Comparison of ENCODE assay signal across 8 cellular contexts in genomic region chr4:72295966-72296557, GRCh38.
DNase-seq lines count a peak whose midpoint lies in the region; ATAC-seq and TF ChIP-seq lines count a peak whose summit lies in the region.

No MANE protein-coding gene starts in this region.

- H3K9me3 ChIP-seq in RWPE2 (ENCODE audit: severe bottlenecking) (no peaks in the 10 kb centered on the region), parathyroid adenoma (ENCODE audit: control insufficient read depth, low read length) (no peaks in the 10 kb centered on the region)

- ATAC-seq in GM18873 (IDR thresholded peaks at IDR 0.05; ENCODE audit: low FRiP score, unreplicated experiment) (peak; percentile 57), HG03432 (IDR thresholded peaks at IDR 0.05; ENCODE audit: unreplicated experiment) (peak; percentile 91), RWPE2 (ENCODE audit: low read depth) (peak; percentile 78; the same call in 2 of the 3 replicates)

- H3K9ac ChIP-seq in parathyroid adenoma = no peak overlapping the region

- H3K4me2 ChIP-seq in parathyroid adenoma (ENCODE audit: low read length) = no peak overlapping the region

- H3K4me3 ChIP-seq in BJ (ENCODE audit: low read depth, low read length) (no peak overlapping the region), RWPE2 (ENCODE audit: severe bottlenecking) (no peak overlapping the region), parathyroid adenoma (ENCODE audit: low read depth, low read length) (no peak overlapping the region)

- H3K36me3 ChIP-seq in BJ (ENCODE audit: control insufficient read depth, insufficient read depth, low read length) (no peaks in the 10 kb centered on the region), RWPE2 (ENCODE audit: low read depth) (no peaks in the 10 kb centered on the region), parathyroid adenoma (ENCODE audit: control insufficient read depth, insufficient read depth, low read length) (no peaks in the 10 kb centered on the region)

- H3K4me1 ChIP-seq in RWPE2 (ENCODE audit: insufficient read depth, poor library complexity, severe bottlenecking) (no peaks in the 10 kb centered on the region), parathyroid adenoma (no peaks in the 10 kb centered on the region)

- H3K27ac ChIP-seq in RWPE2 (ENCODE audit: poor library complexity, severe bottlenecking) (no peak overlapping the region), parathyroid adenoma (no peak overlapping the region), substantia nigra (ENCODE audit: low read depth, low read length, poor library complexity, severe bottlenecking) (no peak overlapping the region)

- no peak overlapping the region for H2AFZ ChIP-seq in parathyroid adenoma

- H3K79me2 ChIP-seq in parathyroid adenoma = no peaks in the 10 kb centered on the region

- POLR2A ChIA-PET in BJ (lab: Charles Lee) = no interaction called here

- H3K27me3 ChIP-seq in BJ (ENCODE audit: control insufficient read depth, insufficient read depth, low read length) = no peaks in the 10 kb centered on the region
- no peaks in the 10 kb centered on the region for H3K27me3 ChIP-seq in RWPE2 (ENCODE audit: insufficient read depth, poor library complexity, severe bottlenecking)
- no peaks in the 10 kb centered on the region for H3K27me3 ChIP-seq in parathyroid adenoma (ENCODE audit: control insufficient read depth, insufficient read depth, low read length)

- TF ChIP-seq CTCF in BJ (IDR thresholded peaks at IDR 0.05; ENCODE audit: insufficient read depth, low read depth, low read length) (peak; percentile 67), RWPE2 (IDR thresholded peaks at IDR 0.05; ENCODE audit: poor library complexity, severe bottlenecking) (peak; percentile 93), parathyroid adenoma (IDR thresholded peaks at IDR 0.05) (peak; percentile 54)

- CTCF ChIA-PET in BJ (lab: Yijun Ruan, JAX) = interaction anchor here (0.6 to 1.8 kb wide), 19 partner anchors 9 to 725 kb away, joined by 3 to 13 read pairs (median 5); no protein-coding TSS in a partner anchor

- DNase-seq in BJ (ENCODE audit: low read depth) (no peak), RWPE2 (ENCODE audit: low spot score) (no peak), fibroblast of peridontal ligament (ENCODE audit: extremely low read depth) (peak; percentile 83), substantia nigra (lab: John Stamatoyannopoulos, UW) (no peak), 8988T (no peak)
